Comparison of ENCODE assay signal across 28 cellular contexts in the genomic region with DNA sequence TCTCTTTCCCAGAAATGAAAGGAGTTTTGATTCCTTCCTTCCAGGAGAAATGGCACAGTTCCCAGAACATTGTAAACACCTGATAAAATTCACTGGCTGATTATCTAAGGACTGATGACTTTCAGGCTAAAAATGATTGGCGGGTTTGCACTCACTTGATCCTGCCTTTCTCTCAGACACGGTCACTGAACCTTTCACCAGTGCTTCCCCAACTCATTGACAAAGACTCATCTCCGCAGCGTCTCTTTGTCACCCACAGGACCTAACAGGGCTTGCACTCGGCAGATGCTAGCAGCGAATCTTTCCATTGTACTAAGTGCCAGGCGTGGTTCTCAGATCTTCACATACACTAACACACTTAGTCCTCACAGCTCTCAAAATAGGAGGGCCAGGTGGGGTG. TPM values are rescaled to one million over a fixed set of nuclear protein-coding genes. Genes with fewer than 3 reads are reported as not detected.
"Had no signal": no experiment of that assay in that cellular context is flagged by ENCODE, and none has a peak within 500 bp of the region (broad histone marks: within the 10 kb centered on the region; RNA-seq: fewer than 3 reads in every experiment).

No MANE protein-coding gene starts in this region.

- H3K9ac ChIP-seq: parathyroid adenoma had no signal

- H3K36me3 Mint-ChIP-seq: activated naive CD4-positive, alpha-beta T cell treated with anti-CD3 and anti-CD28 coated beads, Interleukin-2, amount 50 U/mL, for 24 hours; brain; immature natural killer cell; T-cell had no signal

- H3K36me3 ChIP-seq: left lung, spleen, upper lobe of left lung had no signal

- H2AFZ ChIP-seq: hepatocyte, parathyroid adenoma had no signal

- H3K27ac Mint-ChIP-seq: activated naive CD4-positive, alpha-beta T cell treated with anti-CD3 and anti-CD28 coated beads, Interleukin-2, amount 50 U/mL, for 24 hours; brain; immature natural killer cell; nephron progenitor cell; T-cell; T-helper 2 cell treated with Interferon-gamma antibody and Interleukin-4, amounts not matched to agents 5 μg/mL and 100 μg/mL, for 36 hours had no signal

- H3K27me3 ChIP-seq: foreskin keratinocyte, hepatocyte, upper lobe of left lung had no signal

- ATAC-seq: foreskin keratinocyte; left lung; stimulated activated naive CD8-positive, alpha-beta T cell treated with anti-CD3 and anti-CD28 coated beads, Interleukin-15, Interleukin-2, amounts not matched to agents 100 U/mL and 50 U/mL, for 24 hours; T-cell had no signal

- H3K27ac ChIP-seq: foreskin keratinocyte, hepatocyte, left lung, parathyroid adenoma, spleen, upper lobe of left lung had no signal

- H3K4me2 ChIP-seq: hepatocyte had no signal

- H3K9me3 Mint-ChIP-seq: activated naive CD4-positive, alpha-beta T cell treated with anti-CD3 and anti-CD28 coated beads, Interleukin-2, amount 50 U/mL, for 24 hours; immature natural killer cell; T-helper 2 cell treated with Interferon-gamma antibody and Interleukin-4, amounts not matched to agents 5 μg/mL and 100 μg/mL, for 36 hours had no signal

- H3K79me2 ChIP-seq: hepatocyte, parathyroid adenoma had no signal

- H3K4me3 Mint-ChIP-seq: activated naive CD4-positive, alpha-beta T cell treated with anti-CD3 and anti-CD28 coated beads, Interleukin-2, amount 50 U/mL, for 24 hours; brain; immature natural killer cell; nephron progenitor cell; T-cell; T-helper 2 cell treated with Interferon-gamma antibody and Interleukin-4, amounts not matched to agents 5 μg/mL and 100 μg/mL, for 36 hours had no signal

- H3K4me3 ChIP-seq: hepatocyte, left lung, spleen, upper lobe of left lung had no signal

- H3K4me1 ChIP-seq: foreskin keratinocyte, left lung, parathyroid adenoma, spleen, upper lobe of left lung had no signal

- H3K9me3 ChIP-seq: left lung, upper lobe of left lung had no signal

- H3K4me1 Mint-ChIP-seq: activated naive CD4-positive, alpha-beta T cell treated with anti-CD3 and anti-CD28 coated beads, Interleukin-2, amount 50 U/mL, for 24 hours; brain; immature natural killer cell; nephron progenitor cell; T-cell had no signal

- DNase-seq: activated gamma-delta T cell treated with Interleukin-2 at 50 U/mL for 16 hours; activated T-cell treated with anti-CD3 and anti-CD28 coated beads, Interleukin-2, amount 50 U/mL, for 1 hour; caudate nucleus; dermis blood vessel endothelial cell; effector CD8-positive, alpha-beta T cell; erythroblast; foreskin keratinocyte; immature natural killer cell; left lung; nephron progenitor cell; nucleus accumbens; spleen; stimulated activated CD4-positive, alpha-beta T cell treated with anti-CD3 and anti-CD28 coated beads, Interleukin-4, amount 100 ng/mL, for 24 hours; stimulated activated naive CD8-positive, alpha-beta T cell treated with anti-CD3 and anti-CD28 coated beads, Interleukin-15, Interleukin-2, amounts not matched to agents 100 U/mL and 50 U/mL, for 24 hours; T-cell; upper lobe of left lung had no signal

RNA-seq across cellular contexts. Expression of gene DHRS7C, which starts 7.3 kb away (rescaled TPM):
- total RNA-seq: aorta, dermis blood vessel endothelial cell, fibroblast of lung, foreskin keratinocyte, hepatocyte, kidney epithelial cell, left lung, mononuclear cell, spleen, subcutaneous adipose tissue, T-cell, upper lobe of left lung had no signal
- polyA plus RNA-seq: aorta, fibroblast of lung, foreskin keratinocyte, immature natural killer cell had no signal

RNA-seq across cellular contexts. Expression of gene GSG1L2, which starts 23.2 kb away (rescaled TPM):
- total RNA-seq: aorta, dermis blood vessel endothelial cell, fibroblast of lung, foreskin keratinocyte, hepatocyte, kidney epithelial cell, left lung, mononuclear cell, myocyte, spleen, subcutaneous adipose tissue, T-cell, upper lobe of left lung had no signal
- polyA plus RNA-seq: aorta, fibroblast of lung, foreskin keratinocyte, hepatocyte, immature natural killer cell, spleen, thymus had no signal

RNA-seq across cellular contexts. Expression of gene GLP2R, which starts 27.0 kb away (rescaled TPM):
- total RNA-seq: fibroblast of lung, foreskin keratinocyte, mononuclear cell, myocyte, T-cell had no signal
- polyA plus RNA-seq: fibroblast of lung, foreskin keratinocyte, immature natural killer cell had no signal
